1 cellular context compared by ENCODE assay signal in the genomic region with DNA sequence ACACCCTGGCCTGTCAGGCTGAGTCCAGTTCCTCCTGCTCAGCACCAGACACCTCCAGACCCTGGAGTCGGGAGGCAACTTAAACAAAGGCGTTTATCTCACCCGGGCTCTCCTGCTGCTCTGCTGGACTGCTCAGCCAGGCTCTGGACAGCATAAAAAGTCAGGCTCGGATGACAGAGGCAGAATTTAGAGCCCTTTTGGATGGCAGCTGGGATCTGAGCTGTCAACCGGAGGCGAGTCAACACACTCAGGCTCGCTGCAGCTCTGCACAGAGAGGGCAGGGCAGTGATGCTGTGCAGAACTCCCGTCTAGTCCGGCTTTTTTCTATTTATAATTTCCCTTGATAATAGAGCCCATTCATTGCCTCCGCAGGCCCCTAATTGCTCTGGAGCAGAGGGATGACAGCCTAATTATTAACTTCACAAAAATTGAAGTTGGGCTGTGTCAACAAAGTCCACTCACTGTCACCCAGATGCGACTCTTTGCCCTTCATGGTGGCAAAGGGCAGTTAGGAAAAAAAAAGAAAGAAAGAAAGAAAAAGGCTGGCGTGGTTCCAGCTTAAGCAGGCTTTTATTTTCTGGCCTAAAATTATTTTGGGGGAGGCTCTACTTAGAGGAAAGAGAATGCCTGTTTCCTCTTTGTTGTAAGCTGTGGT.
TF ChIP-seq lines count a peak whose summit lies in the region.

No MANE protein-coding gene starts in this region.

TF ChIP-seq in HepG2, 621 proteins besides CTCF, POLR2A, EP300 and RAD21 (continued from another document):
- TF ChIP-seq HNF1A (IDR thresholded peaks at IDR 0.05; ENCODE audit: low read depth) (peak; percentile 45), HNF1A (CRISPR knock-in tag; IDR thresholded peaks at IDR 0.05; ENCODE audit: borderline replicate concordance) (peak; percentile 57; the same call in 1 of the 2 replicates), GATAD2A (CRISPR knock-in tag; IDR thresholded peaks at IDR 0.05) (peak; percentile 40; the same call in 1 of the 2 replicates), SOX13 (IDR thresholded peaks at IDR 0.05) (no peak), SOX13 (CRISPR knock-in tag; conservative IDR thresholded peaks at IDR 0.05 in 1 of 2, IDR thresholded peaks at IDR 0.05 in 1 of 2) (0 out of 4 replicates have a peak, but pooled peaks of 1 of the 2 experiments have one; percentile 50), HNF4A (CRISPR knock-in tag; IDR thresholded peaks at IDR 0.05) (0 out of 2 replicates have a peak, but pooled peaks have one; percentile 18), TGIF2 (CRISPR knock-in tag; IDR thresholded peaks at IDR 0.05) (0 out of 2 replicates have a peak, but pooled peaks have one; percentile 40), ZGPAT (CRISPR knock-in tag; IDR thresholded peaks at IDR 0.05) (0 out of 2 replicates have a peak, but pooled peaks have one; percentile 24), ZEB1 (IDR thresholded peaks at IDR 0.05; ENCODE audit: insufficient replicate concordance, low read depth) (peak; percentile 30), FOSL2 (CRISPR knock-in tag; IDR thresholded peaks at IDR 0.05) (0 out of 2 replicates have a peak, but pooled peaks have one; percentile 5), FOXA3 (CRISPR knock-in tag; IDR thresholded peaks at IDR 0.05) (peak; percentile 49), SIN3A (IDR thresholded peaks at IDR 0.05; ENCODE audit: borderline replicate concordance, low read depth, low read length) (peak; percentile 55; the same call in 1 of the 2 replicates), ZNF501 (CRISPR knock-in tag; IDR thresholded peaks at IDR 0.05) (peak; percentile 45; the same call in 1 of the 2 replicates), NR2F2 (IDR thresholded peaks at IDR 0.05; ENCODE audit: borderline replicate concordance, low read depth) (peak; percentile 43; the same call in 1 of the 2 replicates), UBTF (CRISPR knock-in tag; IDR thresholded peaks at IDR 0.05) (0 out of 2 replicates have a peak, but pooled peaks have one; percentile 33), ZNF362 (CRISPR knock-in tag; IDR thresholded peaks at IDR 0.05; ENCODE audit: borderline replicate concordance) (peak; percentile 44; the same call in 1 of the 2 replicates), TCF7 (IDR thresholded peaks at IDR 0.05; ENCODE audit: low read depth) (0 out of 2 replicates have a peak, but pooled peaks have one; percentile 5), FOXA1 (IDR thresholded peaks at IDR 0.05) (no peak), FOXA1 (CRISPR knock-in tag; IDR thresholded peaks at IDR 0.05) (peak; percentile 41; the same call in 1 of the 2 replicates)
- TF ChIP-seq, protein P1, sequence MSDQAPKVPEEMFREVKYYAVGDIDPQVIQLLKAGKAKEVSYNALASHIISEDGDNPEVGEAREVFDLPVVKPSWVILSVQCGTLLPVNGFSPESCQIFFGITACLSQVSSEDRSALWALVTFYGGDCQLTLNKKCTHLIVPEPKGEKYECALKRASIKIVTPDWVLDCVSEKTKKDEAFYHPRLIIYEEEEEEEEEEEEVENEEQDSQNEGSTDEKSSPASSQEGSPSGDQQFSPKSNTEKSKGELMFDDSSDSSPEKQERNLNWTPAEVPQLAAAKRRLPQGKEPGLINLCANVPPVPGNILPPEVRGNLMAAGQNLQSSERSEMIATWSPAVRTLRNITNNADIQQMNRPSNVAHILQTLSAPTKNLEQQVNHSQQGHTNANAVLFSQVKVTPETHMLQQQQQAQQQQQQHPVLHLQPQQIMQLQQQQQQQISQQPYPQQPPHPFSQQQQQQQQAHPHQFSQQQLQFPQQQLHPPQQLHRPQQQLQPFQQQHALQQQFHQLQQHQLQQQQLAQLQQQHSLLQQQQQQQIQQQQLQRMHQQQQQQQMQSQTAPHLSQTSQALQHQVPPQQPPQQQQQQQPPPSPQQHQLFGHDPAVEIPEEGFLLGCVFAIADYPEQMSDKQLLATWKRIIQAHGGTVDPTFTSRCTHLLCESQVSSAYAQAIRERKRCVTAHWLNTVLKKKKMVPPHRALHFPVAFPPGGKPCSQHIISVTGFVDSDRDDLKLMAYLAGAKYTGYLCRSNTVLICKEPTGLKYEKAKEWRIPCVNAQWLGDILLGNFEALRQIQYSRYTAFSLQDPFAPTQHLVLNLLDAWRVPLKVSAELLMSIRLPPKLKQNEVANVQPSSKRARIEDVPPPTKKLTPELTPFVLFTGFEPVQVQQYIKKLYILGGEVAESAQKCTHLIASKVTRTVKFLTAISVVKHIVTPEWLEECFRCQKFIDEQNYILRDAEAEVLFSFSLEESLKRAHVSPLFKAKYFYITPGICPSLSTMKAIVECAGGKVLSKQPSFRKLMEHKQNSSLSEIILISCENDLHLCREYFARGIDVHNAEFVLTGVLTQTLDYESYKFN (CRISPR knock-in tag; conservative IDR thresholded peaks at IDR 0.05): peak; percentile 41
- TF ChIP-seq, protein P2, sequence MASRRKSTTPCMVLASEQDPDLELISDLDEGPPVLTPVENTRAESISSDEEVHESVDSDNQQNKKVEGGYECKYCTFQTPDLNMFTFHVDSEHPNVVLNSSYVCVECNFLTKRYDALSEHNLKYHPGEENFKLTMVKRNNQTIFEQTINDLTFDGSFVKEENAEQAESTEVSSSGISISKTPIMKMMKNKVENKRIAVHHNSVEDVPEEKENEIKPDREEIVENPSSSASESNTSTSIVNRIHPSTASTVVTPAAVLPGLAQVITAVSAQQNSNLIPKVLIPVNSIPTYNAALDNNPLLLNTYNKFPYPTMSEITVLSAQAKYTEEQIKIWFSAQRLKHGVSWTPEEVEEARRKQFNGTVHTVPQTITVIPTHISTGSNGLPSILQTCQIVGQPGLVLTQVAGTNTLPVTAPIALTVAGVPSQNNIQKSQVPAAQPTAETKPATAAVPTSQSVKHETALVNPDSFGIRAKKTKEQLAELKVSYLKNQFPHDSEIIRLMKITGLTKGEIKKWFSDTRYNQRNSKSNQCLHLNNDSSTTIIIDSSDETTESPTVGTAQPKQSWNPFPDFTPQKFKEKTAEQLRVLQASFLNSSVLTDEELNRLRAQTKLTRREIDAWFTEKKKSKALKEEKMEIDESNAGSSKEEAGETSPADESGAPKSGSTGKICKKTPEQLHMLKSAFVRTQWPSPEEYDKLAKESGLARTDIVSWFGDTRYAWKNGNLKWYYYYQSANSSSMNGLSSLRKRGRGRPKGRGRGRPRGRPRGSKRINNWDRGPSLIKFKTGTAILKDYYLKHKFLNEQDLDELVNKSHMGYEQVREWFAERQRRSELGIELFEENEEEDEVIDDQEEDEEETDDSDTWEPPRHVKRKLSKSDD (CRISPR knock-in tag; IDR thresholded peaks at IDR 0.05; ENCODE audit: low read depth): no peak
- TF ChIP-seq, protein P3, sequence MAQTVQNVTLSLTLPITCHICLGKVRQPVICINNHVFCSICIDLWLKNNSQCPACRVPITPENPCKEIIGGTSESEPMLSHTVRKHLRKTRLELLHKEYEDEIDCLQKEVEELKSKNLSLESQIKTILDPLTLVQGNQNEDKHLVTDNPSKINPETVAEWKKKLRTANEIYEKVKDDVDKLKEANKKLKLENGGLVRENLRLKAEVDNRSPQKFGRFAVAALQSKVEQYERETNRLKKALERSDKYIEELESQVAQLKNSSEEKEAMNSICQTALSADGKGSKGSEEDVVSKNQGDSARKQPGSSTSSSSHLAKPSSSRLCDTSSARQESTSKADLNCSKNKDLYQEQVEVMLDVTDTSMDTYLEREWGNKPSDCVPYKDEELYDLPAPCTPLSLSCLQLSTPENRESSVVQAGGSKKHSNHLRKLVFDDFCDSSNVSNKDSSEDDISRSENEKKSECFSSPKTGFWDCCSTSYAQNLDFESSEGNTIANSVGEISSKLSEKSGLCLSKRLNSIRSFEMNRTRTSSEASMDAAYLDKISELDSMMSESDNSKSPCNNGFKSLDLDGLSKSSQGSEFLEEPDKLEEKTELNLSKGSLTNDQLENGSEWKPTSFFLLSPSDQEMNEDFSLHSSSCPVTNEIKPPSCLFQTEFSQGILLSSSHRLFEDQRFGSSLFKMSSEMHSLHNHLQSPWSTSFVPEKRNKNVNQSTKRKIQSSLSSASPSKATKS (CRISPR knock-in tag; IDR thresholded peaks at IDR 0.05): 0 out of 2 replicates have a peak, but pooled peaks have one; percentile 27
- TF ChIP-seq, protein P4, sequence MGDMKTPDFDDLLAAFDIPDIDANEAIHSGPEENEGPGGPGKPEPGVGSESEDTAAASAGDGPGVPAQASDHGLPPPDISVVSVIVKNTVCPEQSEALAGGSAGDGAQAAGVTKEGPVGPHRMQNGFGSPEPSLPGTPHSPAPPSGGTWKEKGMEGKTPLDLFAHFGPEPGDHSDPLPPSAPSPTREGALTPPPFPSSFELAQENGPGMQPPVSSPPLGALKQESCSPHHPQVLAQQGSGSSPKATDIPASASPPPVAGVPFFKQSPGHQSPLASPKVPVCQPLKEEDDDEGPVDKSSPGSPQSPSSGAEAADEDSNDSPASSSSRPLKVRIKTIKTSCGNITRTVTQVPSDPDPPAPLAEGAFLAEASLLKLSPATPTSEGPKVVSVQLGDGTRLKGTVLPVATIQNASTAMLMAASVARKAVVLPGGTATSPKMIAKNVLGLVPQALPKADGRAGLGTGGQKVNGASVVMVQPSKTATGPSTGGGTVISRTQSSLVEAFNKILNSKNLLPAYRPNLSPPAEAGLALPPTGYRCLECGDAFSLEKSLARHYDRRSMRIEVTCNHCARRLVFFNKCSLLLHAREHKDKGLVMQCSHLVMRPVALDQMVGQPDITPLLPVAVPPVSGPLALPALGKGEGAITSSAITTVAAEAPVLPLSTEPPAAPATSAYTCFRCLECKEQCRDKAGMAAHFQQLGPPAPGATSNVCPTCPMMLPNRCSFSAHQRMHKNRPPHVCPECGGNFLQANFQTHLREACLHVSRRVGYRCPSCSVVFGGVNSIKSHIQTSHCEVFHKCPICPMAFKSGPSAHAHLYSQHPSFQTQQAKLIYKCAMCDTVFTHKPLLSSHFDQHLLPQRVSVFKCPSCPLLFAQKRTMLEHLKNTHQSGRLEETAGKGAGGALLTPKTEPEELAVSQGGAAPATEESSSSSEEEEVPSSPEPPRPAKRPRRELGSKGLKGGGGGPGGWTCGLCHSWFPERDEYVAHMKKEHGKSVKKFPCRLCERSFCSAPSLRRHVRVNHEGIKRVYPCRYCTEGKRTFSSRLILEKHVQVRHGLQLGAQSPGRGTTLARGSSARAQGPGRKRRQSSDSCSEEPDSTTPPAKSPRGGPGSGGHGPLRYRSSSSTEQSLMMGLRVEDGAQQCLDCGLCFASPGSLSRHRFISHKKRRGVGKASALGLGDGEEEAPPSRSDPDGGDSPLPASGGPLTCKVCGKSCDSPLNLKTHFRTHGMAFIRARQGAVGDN (CRISPR knock-in tag; IDR thresholded peaks at IDR 0.05): peak; percentile 36; the same call in 1 of the 2 replicates
